8 cellular contexts compared by ENCODE assay signal in the genomic region with DNA sequence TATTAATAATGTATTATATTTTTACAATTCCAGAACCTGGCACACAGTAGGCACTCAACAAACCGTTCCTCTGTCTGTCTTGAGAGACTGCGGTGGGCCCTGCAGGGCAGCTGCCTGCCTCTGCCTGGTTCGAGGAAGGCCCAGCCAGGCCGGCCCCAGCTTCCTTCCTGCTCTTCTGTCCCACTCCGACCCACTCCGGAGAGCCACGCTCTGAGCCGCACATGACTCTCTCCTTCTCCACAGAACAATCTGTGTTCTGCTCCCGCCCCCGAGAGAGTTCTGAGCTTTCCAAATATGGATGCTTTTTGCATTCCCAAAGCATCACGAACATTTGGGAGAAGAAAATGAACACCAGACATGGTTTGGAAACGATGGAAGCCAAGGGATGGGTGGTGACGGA. TPM values are rescaled to one million over a fixed set of nuclear protein-coding genes. Genes with fewer than 3 reads are reported as not detected.
DNase-seq lines count a peak whose midpoint lies in the region; ATAC-seq, FAIRE-seq and TF ChIP-seq lines count a peak whose summit lies in the region.

No MANE protein-coding gene starts in this region.

- H3K4me1 Mint-ChIP-seq in CD8-positive, alpha-beta T cell (ENCODE audit: low read depth), result peaks cover 18% of the 10 kb centered on the region
- peaks cover 41% of the 10 kb centered on the region for H3K4me1 Mint-ChIP-seq in brain
- peaks cover 23% of the 10 kb centered on the region for H3K4me1 Mint-ChIP-seq in stimulated activated naive CD8-positive, alpha-beta T cell treated with anti-CD3 and anti-CD28 coated beads, Interleukin-15, Interleukin-2, amounts not matched to agents 100 ng/mL and 50 ng/mL, for 24 hours (ENCODE audit: low read depth)

- peaks cover 16% of the 10 kb centered on the region for H3K4me1 ChIP-seq in CD8-positive, alpha-beta T cell (ENCODE audit: insufficient read depth, low read length)
- peaks cover 0 to 5% of the 10 kb centered on the region in 2 donors for H3K4me1 ChIP-seq in small intestine (ENCODE audit: control insufficient read depth in 2 of 2, insufficient read depth in 1 of 2, low read depth in 1 of 2, low read length in 1 of 2)

- H3K4me3 Mint-ChIP-seq in CD8-positive, alpha-beta T cell, result peak overlapping the region; percentile 80
- H3K4me3 Mint-ChIP-seq in brain, result peak overlapping the region; percentile 79 to 85 (median 81)
- H3K4me3 Mint-ChIP-seq in stimulated activated naive CD8-positive, alpha-beta T cell treated with anti-CD3 and anti-CD28 coated beads, Interleukin-15, Interleukin-2, amounts not matched to agents 100 ng/mL and 50 ng/mL, for 24 hours, result peak overlapping the region; percentile 75

- peaks cover 12% of the 10 kb centered on the region for H3K9me3 Mint-ChIP-seq in CD8-positive, alpha-beta T cell
- peaks cover 8 to 29% (median 18%) of the 10 kb centered on the region in 5 experiments for H3K9me3 Mint-ChIP-seq in brain
- H3K9me3 Mint-ChIP-seq in stimulated activated naive CD8-positive, alpha-beta T cell treated with anti-CD3 and anti-CD28 coated beads, Interleukin-15, Interleukin-2, amounts not matched to agents 100 ng/mL and 50 ng/mL, for 24 hours, result peaks cover 9% of the 10 kb centered on the region

- H3K27ac ChIP-seq in CD8-positive, alpha-beta T cell (ENCODE audit: low read depth, low read length), result peak overlapping the region; percentile 54
- H3K27ac ChIP-seq in small intestine (ENCODE audit: low read depth in 1 of 2, low read length in 1 of 2), result peak overlapping the region in 1 of 2 donors; percentile 96

- H3K27me3 ChIP-seq in CD8-positive, alpha-beta T cell (ENCODE audit: insufficient read depth, low read length), result no peaks in the 10 kb centered on the region
- H3K27me3 ChIP-seq in small intestine (ENCODE audit: control insufficient read depth in 2 of 2, insufficient read depth in 2 of 2, low read length in 2 of 2), result no peaks in the 10 kb centered on the region

- H3K27me3 Mint-ChIP-seq in CD8-positive, alpha-beta T cell (ENCODE audit: low read depth), result peaks cover 5% of the 10 kb centered on the region
- H3K27me3 Mint-ChIP-seq in brain, result no peaks in the 10 kb centered on the region
- H3K27me3 Mint-ChIP-seq in stimulated activated naive CD8-positive, alpha-beta T cell treated with anti-CD3 and anti-CD28 coated beads, Interleukin-15, Interleukin-2, amounts not matched to agents 100 ng/mL and 50 ng/mL, for 24 hours, result peaks cover 14% of the 10 kb centered on the region

- WGBS in small intestine, 3 donors, result 32 to 75% (median 66%) methylated on average over 13 of the region's 13 CpGs

- H3K27ac Mint-ChIP-seq in CD8-positive, alpha-beta T cell, result peak overlapping the region; percentile 85
- H3K27ac Mint-ChIP-seq in brain, result peak overlapping the region; percentile 71 to 97 (median 93)
- H3K27ac Mint-ChIP-seq in stimulated activated naive CD8-positive, alpha-beta T cell treated with anti-CD3 and anti-CD28 coated beads, Interleukin-15, Interleukin-2, amounts not matched to agents 100 ng/mL and 50 ng/mL, for 24 hours, result peak overlapping the region; percentile 59

- no peaks in the 10 kb centered on the region for H3K36me3 ChIP-seq in CD8-positive, alpha-beta T cell (ENCODE audit: insufficient read depth, low read length)
- H3K36me3 ChIP-seq in small intestine (ENCODE audit: control insufficient read depth in 2 of 2, insufficient read depth in 2 of 2, low read length in 2 of 2), result no peaks in the 10 kb centered on the region

- TF ChIP-seq CTCF in CD8-positive, alpha-beta T cell (IDR thresholded peaks at IDR 0.05), result no peak
- TF ChIP-seq CTCF in brain (conservative IDR thresholded peaks at IDR 0.05), result no peak

- CTCF ChIA-PET in CD8-positive, alpha-beta T cell (lab: Charles Lee), result interaction anchor here (0.7 to 4.9 kb wide), 13 partner anchors 10 to 785 kb away, joined by 3 to 33 read pairs (median 4); no protein-coding TSS in a partner anchor

- intact Hi-C loops in CD8-positive, alpha-beta T cell (cut with DNase I, micrococcal nuclease), result loop anchor here (1.0 to 10.0 kb wide), 14 partner anchors 62 to 1363 kb away; a partner anchor contains a TSS
- intact Hi-C loops in left colon (cut with DNase I, micrococcal nuclease), result no loop called here

- in situ Hi-C loops in KBM-7 (cut with MboI; ENCODE audit: low pct_unique_long_range_greater_than_20kb, low sequenced_read_pairs), result no loop called here

- no peak for ATAC-seq in CD8-positive, alpha-beta T cell
- ATAC-seq in left colon (no peak), HG02885 (IDR thresholded peaks at IDR 0.05; ENCODE audit: poor library complexity, unreplicated experiment) (no peak)

- POLR2A ChIA-PET in CD8-positive, alpha-beta T cell (lab: Charles Lee), result interaction anchor here (0.7 to 5.0 kb wide), 6 partner anchors 57 to 803 kb away, joined by 3 to 41 read pairs (median 3); a partner anchor contains a TSS

- H3K36me3 Mint-ChIP-seq in CD8-positive, alpha-beta T cell, result peaks cover 2% of the 10 kb centered on the region
- H3K36me3 Mint-ChIP-seq in brain, result peaks cover 34% of the 10 kb centered on the region
- H3K36me3 Mint-ChIP-seq in stimulated activated naive CD8-positive, alpha-beta T cell treated with anti-CD3 and anti-CD28 coated beads, Interleukin-15, Interleukin-2, amounts not matched to agents 100 ng/mL and 50 ng/mL, for 24 hours (ENCODE audit: low read depth), result peaks cover 2% of the 10 kb centered on the region

- peak overlapping the region; percentile 74 for H3K4me3 ChIP-seq in CD8-positive, alpha-beta T cell (ENCODE audit: low read depth, low read length)
- peak overlapping the region in 1 of 2 donors; percentile 34 for H3K4me3 ChIP-seq in small intestine (ENCODE audit: low read depth in 1 of 2, low read length in 2 of 2)

- no peak for FAIRE-seq in small intestine (lab: Jason Lieb, UNC)

- H3K9me3 ChIP-seq in CD8-positive, alpha-beta T cell (ENCODE audit: low read length), result no peaks in the 10 kb centered on the region
- H3K9me3 ChIP-seq in small intestine (ENCODE audit: control insufficient read depth, low read depth), result no peaks in the 10 kb centered on the region

- peak in 2 of 7 experiments; percentile 10 to 13 for DNase-seq in CD8-positive, alpha-beta T cell
- DNase-seq in KBM-7 (peak; percentile 33), left colon (peak; percentile 52 to 69), small intestine (no peak), NCI-H1694 (lab: John Stamatoyannopoulos, UW) (no peak)

RNA-seq across cellular contexts. Expression of a gene that starts 57.3 kb away (rescaled TPM):
- total RNA-seq in CD8-positive, alpha-beta T cell, result 1 to 10 TPM in 1 of 2 experiments, under 1 TPM in 1; 0.25 to 1.2 TPM
- 63.5 TPM for polyA plus RNA-seq in brain (ENCODE audit: insufficient read depth, low read depth, low replicate concordance)
- 10 to 100 TPM in 1 of 2 donors, 1 to 10 TPM in 1; 4.3 to 13.4 TPM for total RNA-seq in left colon
- 1 to 10 TPM; 2.9 to 8.8 (median 3.0) TPM for polyA plus RNA-seq in small intestine

Comparison
In these comparisons a context has a peak if more than half of its experiments do, and no peak if none do; other contexts are left out.
1. DNase-seq: peak in KBM-7 (single experiment) and left colon (2 of 2); none in small intestine (single experiment) and NCI-H1694 (single experiment).
2. intact Hi-C loops: an anchor here in CD8-positive, alpha-beta T cell (1.0 to 10.0 kb wide); none called in left colon.
3. Peak in every context shown above with its lines, with median percentiles within 50 percentile points of each other: H3K27ac Mint-ChIP-seq and H3K4me3 Mint-ChIP-seq.